In the genomic region with DNA sequence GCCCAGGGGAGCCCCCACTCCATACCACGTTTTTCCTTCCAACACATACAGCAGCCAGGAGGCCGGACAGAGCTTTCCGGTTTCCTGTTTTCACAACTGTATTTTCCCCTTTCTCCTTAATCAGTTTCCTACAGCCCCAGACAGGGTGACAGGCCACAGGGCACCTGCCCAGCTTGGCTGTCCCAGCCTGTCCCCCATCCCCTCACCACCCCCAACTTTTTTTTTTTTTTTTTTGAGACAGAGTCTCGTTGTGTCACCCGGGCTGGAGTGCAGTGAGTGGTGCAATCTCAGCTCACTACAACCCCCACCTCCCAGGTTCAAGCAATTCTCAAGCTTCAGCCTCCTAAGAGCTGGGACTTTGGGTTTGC, we compare ENCODE assay signal across 9 cellular contexts. TPM values are rescaled to one million over a fixed set of nuclear protein-coding genes. Genes with fewer than 3 reads are reported as not detected.
DNase-seq lines count a peak whose midpoint lies in the region; ATAC-seq and TF ChIP-seq lines count a peak whose summit lies in the region.
"Had no signal": no experiment of that assay in that cellular context is flagged by ENCODE, and none has a peak within 500 bp of the region (broad histone marks: within the 10 kb centered on the region; RNA-seq: fewer than 3 reads in every experiment).

No MANE protein-coding gene starts in this region.

- peaks cover 52% of the 10 kb centered on the region for H3K4me1 ChIP-seq in GM23248 (ENCODE audit: insufficient read depth)
- H3K4me1 ChIP-seq in SJSA1 (replicated peaks) = peaks cover 54% of the 10 kb centered on the region
- H3K4me1 ChIP-seq in foreskin keratinocyte = peaks cover 31% of the 10 kb centered on the region

- H3K4me1 Mint-ChIP-seq in stimulated activated naive B cell treated with anti-CD40 and anti-IgM and Interleukin-4, amounts not matched to agents 10 μg/mL and 1 μg/mL and 100 μg/mL, for 72 hours = peaks cover 11 to 26% of the 10 kb centered on the region in 2 donors

- H3K9me3 Mint-ChIP-seq in stimulated activated naive B cell treated with anti-CD40 and anti-IgM and Interleukin-4, amounts not matched to agents 10 μg/mL and 1 μg/mL and 100 μg/mL, for 72 hours = no peaks in the 10 kb centered on the region
- H3K9me3 Mint-ChIP-seq: neural crest cell had no signal

- H3K27ac Mint-ChIP-seq in stimulated activated naive B cell treated with anti-CD40 and anti-IgM and Interleukin-4, amounts not matched to agents 10 μg/mL and 1 μg/mL and 100 μg/mL, for 72 hours = peak overlapping the region; percentile 70

- no peaks in the 10 kb centered on the region for H3K36me3 ChIP-seq in GM23248 (ENCODE audit: low read depth)
- H3K36me3 ChIP-seq in SJSA1 = no peaks in the 10 kb centered on the region

- no peaks in the 10 kb centered on the region for H3K79me2 ChIP-seq in GM23248 (ENCODE audit: insufficient read depth)

- H3K9me3 ChIP-seq in GM23248 (ENCODE audit: low read depth) = no peaks in the 10 kb centered on the region
- no peaks in the 10 kb centered on the region for H3K9me3 ChIP-seq in SJSA1 (replicated peaks)

- peak overlapping the region; percentile 82 for H3K9ac ChIP-seq in GM23248

- no peaks in the 10 kb centered on the region for H3K36me3 Mint-ChIP-seq in stimulated activated naive B cell treated with anti-CD40 and anti-IgM and Interleukin-4, amounts not matched to agents 10 μg/mL and 1 μg/mL and 100 μg/mL, for 72 hours

- no peaks in the 10 kb centered on the region for H4K20me1 ChIP-seq in GM23248 (ENCODE audit: insufficient read depth)

- in situ Hi-C loops in GM23248 (cut with MboI) = no loop called here

- peak; percentile 65 for DNase-seq in GM23248
- no peak for DNase-seq in SJSA1 (ENCODE audit: low read depth in 1 of 2, low spot score in 2 of 2)
- DNase-seq in foreskin keratinocyte = no peak
- DNase-seq in stimulated activated naive B cell treated with anti-CD40 and anti-IgM and Interleukin-4, amounts not matched to agents 10 μg/mL and 1 μg/mL and 100 μg/mL, for 72 hours = no peak
- DNase-seq in NCI-H1048 (lab: John Stamatoyannopoulos, UW) = no peak
- no peak for DNase-seq in GM03348 (ENCODE audit: low spot score)
- no peak for DNase-seq in amygdala (lab: John Stamatoyannopoulos, UW)

- no peaks in the 10 kb centered on the region for H3K9me2 ChIP-seq in GM23248 (ENCODE audit: insufficient read depth)

- H3K4me3 Mint-ChIP-seq in stimulated activated naive B cell treated with anti-CD40 and anti-IgM and Interleukin-4, amounts not matched to agents 10 μg/mL and 1 μg/mL and 100 μg/mL, for 72 hours = peak overlapping the region; percentile 7 to 23
- H3K4me3 Mint-ChIP-seq: neural crest cell had no signal

- H3F3A ChIP-seq in GM23248 (ENCODE audit: insufficient read depth) = peaks cover 42% of the 10 kb centered on the region

- peak overlapping the region; percentile 56 for H3K4me2 ChIP-seq in GM23248 (ENCODE audit: unreplicated experiment)

- ATAC-seq in foreskin keratinocyte (no peak), GM18909 (IDR thresholded peaks at IDR 0.05; ENCODE audit: poor library complexity, unreplicated experiment) (no peak)
- ATAC-seq in stimulated activated naive B cell treated with anti-CD40 and anti-IgM and Interleukin-4, amounts not matched to agents 10 μg/mL and 1 μg/mL and 100 μg/mL, for 72 hours (replicated peaks) = peak; percentile 3 to 22

- H3K27ac ChIP-seq in GM23248 = peak overlapping the region; percentile 88
- H3K27ac ChIP-seq in SJSA1 = peak overlapping the region; percentile 83
- H3K27ac ChIP-seq in foreskin keratinocyte = peak overlapping the region; percentile 70

- peaks cover 6 to 21% of the 10 kb centered on the region in 2 donors for H3K27me3 Mint-ChIP-seq in stimulated activated naive B cell treated with anti-CD40 and anti-IgM and Interleukin-4, amounts not matched to agents 10 μg/mL and 1 μg/mL and 100 μg/mL, for 72 hours

- TF ChIP-seq CTCF in foreskin keratinocyte (conservative IDR thresholded peaks at IDR 0.05) = no peak

- no peaks in the 10 kb centered on the region for H3K27me3 ChIP-seq in GM23248 (replicated peaks; ENCODE audit: insufficient read depth)
- H3K27me3 ChIP-seq in SJSA1 (replicated peaks) = no peaks in the 10 kb centered on the region
- H3K27me3 ChIP-seq in foreskin keratinocyte = no peaks in the 10 kb centered on the region

- WGBS in GM23248 (ENCODE audit: low coverage in 1 of 2, low lambda C conversion rate in 2 of 2, missing lambda C conversion rate in 2 of 2), 2 experiments = 2 to 3% methylated on average over 5 of the region's 5 CpGs

- H2AFZ ChIP-seq in GM23248 = peak overlapping the region; percentile 93

- peak overlapping the region; percentile 51 for H3K4me3 ChIP-seq in GM23248
- H3K4me3 ChIP-seq in SJSA1 = peak overlapping the region; percentile 8; the same call in 1 of the 2 replicates

RNA-seq across cellular contexts. Expression of a gene that starts 10.3 kb away (rescaled TPM):
- total RNA-seq in GM23248 (2014; rRNA removed; shearing (Covaris generic)) = 79.5 and 96.5 TPM in 2 replicates
- polyA plus RNA-seq in GM23248 (2016; fragmentation: Nextera tagmentation; extraction: Ambion mirVana) (1,542 and 1,564 TPM in 2 replicates), foreskin keratinocyte (502 and 562 TPM in 2 replicates)
- 119 and 221 TPM in 2 replicates for total RNA-seq in SJSA1 (2014; rRNA removed; shearing (Covaris generic))
- total RNA-seq in foreskin keratinocyte = 204 and 286 TPM in 2 replicates

Comparison
In these comparisons a context has a peak if more than half of its experiments do, and no peak if none do; other contexts are left out.
1. ATAC-seq: peak in stimulated activated naive B cell treated with anti-CD40 and anti-IgM and Interleukin-4, amounts not matched to agents 10 μg/mL and 1 μg/mL and 100 μg/mL, for 72 hours (2 of 2); none in foreskin keratinocyte (single experiment) and GM18909 (single experiment).
2. Peak in every context shown above with its lines, with median percentiles within 50 percentile points of each other: H3K27ac ChIP-seq.